ENCODE assay signal across 9 cellular contexts in genomic region chr2:27381577-27382181, GRCh38. TPM values are rescaled to one million over a fixed set of nuclear protein-coding genes. Genes with fewer than 3 reads are reported as not detected.
DNase-seq lines count a peak whose midpoint lies in the region; ATAC-seq and TF ChIP-seq lines count a peak whose summit lies in the region.
"Had no signal": no experiment of that assay in that cellular context is flagged by ENCODE, and none has a peak within 500 bp of the region (broad histone marks: within the 10 kb centered on the region; RNA-seq: fewer than 3 reads in every experiment).

No MANE protein-coding gene starts in this region.

- no peak for TF ChIP-seq CTCF in heart left ventricle (IDR thresholded peaks at IDR 0.05)
- TF ChIP-seq CTCF in glutamatergic neuron (IDR thresholded peaks at IDR 0.05; ENCODE audit: partially characterized antibody, unreplicated experiment) = no peak
- no peak for TF ChIP-seq CTCF in upper lobe of right lung (IDR thresholded peaks at IDR 0.05)
- TF ChIP-seq CTCF in GM10266 (IDR thresholded peaks at IDR 0.05; ENCODE audit: control insufficient read depth, insufficient read depth, low read depth, missing control alignments) = no peak

- no peak for DNase-seq in heart left ventricle
- no peak for DNase-seq in Right ventricle myocardium inferior (ENCODE audit: missing footprints)
- no peak for DNase-seq in glutamatergic neuron
- no peak for DNase-seq in upper lobe of right lung
- DNase-seq in GM10266 (ENCODE audit: extremely low spot score) = no peak
- DNase-seq: amniotic stem cell, DMS153, NCI-H2227 treated with DMSO at 0.1 percent for 48 hours had no signal

- H3K27me3 Mint-ChIP-seq in glutamatergic neuron (ENCODE audit: unreplicated experiment) = peaks cover 12% of the 10 kb centered on the region

- peaks cover 5% of the 10 kb centered on the region for H3K36me3 Mint-ChIP-seq in glutamatergic neuron (ENCODE audit: unreplicated experiment)

- H3K27me3 ChIP-seq in heart left ventricle = no peaks in the 10 kb centered on the region
- no peaks in the 10 kb centered on the region for H3K27me3 ChIP-seq in upper lobe of right lung

- H3K4me3 Mint-ChIP-seq in glutamatergic neuron (ENCODE audit: unreplicated experiment) = peak overlapping the region; percentile 92

- intact Hi-C loops in heart left ventricle (cut with DNase I) = no loop called here
- intact Hi-C loops in Right ventricle myocardium inferior (cut with DNase I) = loop anchor here (2.0 kb wide), 1 partner anchor 27 kb away; the partner anchor contains the start of gene PPM1G
- intact Hi-C loops in upper lobe of right lung (cut with DNase I) = no loop called here

- H3K4me3 ChIP-seq in heart left ventricle (peak overlapping the region in 6 of 12 donors; percentile 68 to 79 (median 73)), upper lobe of right lung (no peak overlapping the region)

- H3K27ac ChIP-seq in heart left ventricle = peak overlapping the region in 10 of 12 donors; percentile 84 to 96 (median 90)
- peak overlapping the region; percentile 91 for H3K27ac ChIP-seq in upper lobe of right lung

- TF ChIP-seq POLR2A in heart left ventricle (IDR thresholded peaks at IDR 0.05) = no peak

- H3K9me3 ChIP-seq in heart left ventricle (no peaks in the 10 kb centered on the region), upper lobe of right lung (no peaks in the 10 kb centered on the region)

- H3K4me1 ChIP-seq in heart left ventricle (peaks cover 0 to 36% (median 16%) of the 10 kb centered on the region in 12 donors), upper lobe of right lung (peaks cover 15% of the 10 kb centered on the region)

- WGBS in heart left ventricle, 4 donors = 86 to 91% (median 90%) methylated on average over 10 of the region's 10 CpGs

- H3K4me1 Mint-ChIP-seq in glutamatergic neuron (ENCODE audit: low read depth, unreplicated experiment) = peaks cover 27% of the 10 kb centered on the region

- H3K9me3 Mint-ChIP-seq in glutamatergic neuron (ENCODE audit: unreplicated experiment) = peaks cover 13% of the 10 kb centered on the region

- peak overlapping the region; percentile 100 for H3K27ac Mint-ChIP-seq in glutamatergic neuron (ENCODE audit: unreplicated experiment)

- ATAC-seq in heart left ventricle = no peak
- ATAC-seq in Right ventricle myocardium inferior = no peak
- no peak for ATAC-seq in upper lobe of right lung
- ATAC-seq in GM19023 (IDR thresholded peaks at IDR 0.05; ENCODE audit: unreplicated experiment) = no peak

- peaks cover 3 to 75% (median 65%) of the 10 kb centered on the region in 9 donors for H3K36me3 ChIP-seq in heart left ventricle
- peaks cover 58% of the 10 kb centered on the region for H3K36me3 ChIP-seq in upper lobe of right lung

RNA-seq across cellular contexts. Expression of gene ZNF513, which starts 1.1 kb away (rescaled TPM):
- total RNA-seq in heart left ventricle (10 to 100 TPM in 1 of 9 donors, 1 to 10 TPM in 8; 2.8 to 10.4 (median 7.1) TPM), Right ventricle myocardium inferior (6.8 TPM), glutamatergic neuron (ENCODE audit: unreplicated experiment) (30.2 TPM), upper lobe of right lung (14.2 TPM)
- 10 to 100 TPM in 1 of 2 donors, 1 to 10 TPM in 1; 8.7 to 11.8 TPM for polyA plus RNA-seq in heart left ventricle

RNA-seq across cellular contexts. Expression of gene SNX17, which starts 11.3 kb away (rescaled TPM):
- 10 to 100 TPM; 59.4 to 90.7 (median 77.2) TPM for total RNA-seq in heart left ventricle
- 100 to 1,000 TPM in 1 of 2 donors, 10 to 100 TPM in 1; 39.2 to 106 TPM for polyA plus RNA-seq in heart left ventricle
- total RNA-seq in Right ventricle myocardium inferior = 57.6 TPM
- total RNA-seq in glutamatergic neuron (ENCODE audit: unreplicated experiment) = 72.5 TPM
- 97.6 TPM for total RNA-seq in upper lobe of right lung

RNA-seq across cellular contexts. Expression of gene EIF2B4, which starts 11.5 kb away (rescaled TPM):
- total RNA-seq in heart left ventricle = 10 to 100 TPM; 28.5 to 59.3 (median 37.0) TPM
- polyA plus RNA-seq in heart left ventricle = 10 to 100 TPM; 40.2 to 69.0 TPM
- 40.3 TPM for total RNA-seq in Right ventricle myocardium inferior
- total RNA-seq in glutamatergic neuron (ENCODE audit: unreplicated experiment) = 53.6 TPM
- 35.0 TPM for total RNA-seq in upper lobe of right lung

RNA-seq across cellular contexts. Expression of gene GTF3C2, which starts 25.1 kb away (rescaled TPM):
- total RNA-seq in heart left ventricle (10 to 100 TPM; 19.9 to 42.6 (median 28.3) TPM), Right ventricle myocardium inferior (17.3 TPM), glutamatergic neuron (ENCODE audit: unreplicated experiment) (111 TPM), upper lobe of right lung (54.4 TPM)
- 10 to 100 TPM; 17.8 to 21.9 TPM for polyA plus RNA-seq in heart left ventricle

RNA-seq across cellular contexts. Expression of gene PPM1G, which starts 27.7 kb away (rescaled TPM):
- total RNA-seq in heart left ventricle (10 to 100 TPM; 31.7 to 49.7 (median 40.2) TPM), Right ventricle myocardium inferior (35.6 TPM), glutamatergic neuron (ENCODE audit: unreplicated experiment) (84.9 TPM), upper lobe of right lung (51.8 TPM)
- 10 to 100 TPM; 31.2 to 87.2 TPM for polyA plus RNA-seq in heart left ventricle
